Comparison of ENCODE assay signal across 23 cellular contexts in the genomic region with DNA sequence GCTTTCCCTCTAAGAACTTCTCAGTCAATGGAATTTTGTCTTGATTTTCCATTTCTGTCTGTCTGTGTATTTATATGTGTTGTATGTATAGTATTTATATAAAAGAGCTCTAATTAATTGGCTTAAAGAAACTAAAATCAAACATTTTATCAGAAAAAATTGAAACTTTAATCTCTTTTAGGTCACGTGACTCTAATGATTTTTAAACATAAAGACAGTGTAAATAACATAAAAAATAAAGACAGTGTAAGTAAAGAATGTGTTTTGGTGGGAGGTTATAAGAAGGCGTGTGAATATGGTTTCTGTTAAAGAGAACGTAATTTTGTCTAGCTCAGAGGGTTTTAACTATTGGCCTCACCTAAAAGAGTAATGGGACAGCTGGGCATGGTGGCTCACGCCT. TPM values are rescaled to one million over a fixed set of nuclear protein-coding genes. Genes with fewer than 3 reads are reported as not detected.
DNase-seq lines count a peak whose midpoint lies in the region; ATAC-seq and TF ChIP-seq lines count a peak whose summit lies in the region.
"Had no signal": no experiment of that assay in that cellular context is flagged by ENCODE, and none has a peak within 500 bp of the region (broad histone marks: within the 10 kb centered on the region; RNA-seq: fewer than 3 reads in every experiment).

No MANE protein-coding gene starts in this region.

- no peak for TF ChIP-seq POLR2A in ovary (IDR thresholded peaks at IDR 0.05)

- H3K36me3 ChIP-seq in ovary: no peaks in the 10 kb centered on the region
- H3K36me3 ChIP-seq: MG63, neural progenitor cell had no signal

- H3K4me1 ChIP-seq in ovary (ENCODE audit: insufficient read depth): no peaks in the 10 kb centered on the region
- H3K4me1 ChIP-seq: neural progenitor cell had no signal

- intact Hi-C loops in activated CD8-positive, alpha-beta T cell treated with anti-CD3 and anti-CD28 coated beads for 36 hours (cut with micrococcal nuclease): no loop called here
- intact Hi-C loops in ovary (cut with DNase I): no loop called here

- no peaks in the 10 kb centered on the region for H3K27me3 ChIP-seq in ovary

- TF ChIP-seq EP300 in ovary (IDR thresholded peaks at IDR 0.05): no peak

- H3K9me3 Mint-ChIP-seq in stimulated activated naive CD8-positive, alpha-beta T cell treated with anti-CD3 and anti-CD28 coated beads, Interleukin-15, Interleukin-2, amounts not matched to agents 100 ng/mL and 50 ng/mL, for 24 hours: peaks cover 7% of the 10 kb centered on the region
- H3K9me3 Mint-ChIP-seq in activated CD8-positive, alpha-beta T cell treated with anti-CD3 and anti-CD28 coated beads for 36 hours: peaks cover 14% of the 10 kb centered on the region
- no peaks in the 10 kb centered on the region for H3K9me3 Mint-ChIP-seq in effector memory CD8-positive, alpha-beta T cell
- H3K9me3 Mint-ChIP-seq: HFFc6, neural progenitor cell had no signal

- H3K4me3 Mint-ChIP-seq in stimulated activated naive CD8-positive, alpha-beta T cell treated with anti-CD3 and anti-CD28 coated beads, Interleukin-15, Interleukin-2, amounts not matched to agents 100 ng/mL and 50 ng/mL, for 24 hours: peak overlapping the region; percentile 89
- peak overlapping the region; percentile 96 for H3K4me3 Mint-ChIP-seq in activated CD8-positive, alpha-beta T cell treated with anti-CD3 and anti-CD28 coated beads for 36 hours
- peak overlapping the region; percentile 84 to 88 for H3K4me3 Mint-ChIP-seq in effector memory CD8-positive, alpha-beta T cell
- H3K4me3 Mint-ChIP-seq: HFFc6, neural progenitor cell had no signal

- H3K9me3 ChIP-seq in ovary: no peaks in the 10 kb centered on the region
- H3K9me3 ChIP-seq: MG63, mucosa of descending colon had no signal

- peaks cover 66% of the 10 kb centered on the region for H3K4me1 Mint-ChIP-seq in stimulated activated naive CD8-positive, alpha-beta T cell treated with anti-CD3 and anti-CD28 coated beads, Interleukin-15, Interleukin-2, amounts not matched to agents 100 ng/mL and 50 ng/mL, for 24 hours (ENCODE audit: low read depth)
- peaks cover 71% of the 10 kb centered on the region for H3K4me1 Mint-ChIP-seq in activated CD8-positive, alpha-beta T cell treated with anti-CD3 and anti-CD28 coated beads for 36 hours (ENCODE audit: low read depth)
- peaks cover 71 to 79% of the 10 kb centered on the region in 2 donors for H3K4me1 Mint-ChIP-seq in effector memory CD8-positive, alpha-beta T cell (ENCODE audit: low read depth in 2 of 2)
- H3K4me1 Mint-ChIP-seq: neural progenitor cell had no signal

- no peaks in the 10 kb centered on the region for H3K27me3 Mint-ChIP-seq in stimulated activated naive CD8-positive, alpha-beta T cell treated with anti-CD3 and anti-CD28 coated beads, Interleukin-15, Interleukin-2, amounts not matched to agents 100 ng/mL and 50 ng/mL, for 24 hours
- H3K27me3 Mint-ChIP-seq in activated CD8-positive, alpha-beta T cell treated with anti-CD3 and anti-CD28 coated beads for 36 hours: no peaks in the 10 kb centered on the region
- H3K27me3 Mint-ChIP-seq in effector memory CD8-positive, alpha-beta T cell: no peaks in the 10 kb centered on the region

- TF ChIP-seq CTCF in activated CD8-positive, alpha-beta T cell treated with anti-CD3 and anti-CD28 coated beads for 36 hours (IDR thresholded peaks at IDR 0.05): no peak
- no peak for TF ChIP-seq CTCF in ovary (IDR thresholded peaks at IDR 0.05)

- POLR2A ChIA-PET in activated CD8-positive, alpha-beta T cell treated with anti-CD3 and anti-CD28 coated beads for 36 hours (lab: Charles Lee): interaction anchor here (0.5 to 19.8 kb wide), 13 partner anchors 10 to 182 kb away, joined by 3 to 364 read pairs (median 5); partner anchors contain the start of genes CD3E and MPZL3

- peak overlapping the region; percentile 99 for H3K27ac Mint-ChIP-seq in stimulated activated naive CD8-positive, alpha-beta T cell treated with anti-CD3 and anti-CD28 coated beads, Interleukin-15, Interleukin-2, amounts not matched to agents 100 ng/mL and 50 ng/mL, for 24 hours
- peak overlapping the region; percentile 100 for H3K27ac Mint-ChIP-seq in activated CD8-positive, alpha-beta T cell treated with anti-CD3 and anti-CD28 coated beads for 36 hours
- H3K27ac Mint-ChIP-seq in effector memory CD8-positive, alpha-beta T cell: peak overlapping the region; percentile 85 to 94
- H3K27ac Mint-ChIP-seq: HFFc6, neural progenitor cell had no signal

- peaks cover 77% of the 10 kb centered on the region for H3K36me3 Mint-ChIP-seq in stimulated activated naive CD8-positive, alpha-beta T cell treated with anti-CD3 and anti-CD28 coated beads, Interleukin-15, Interleukin-2, amounts not matched to agents 100 ng/mL and 50 ng/mL, for 24 hours (ENCODE audit: low read depth)
- H3K36me3 Mint-ChIP-seq in activated CD8-positive, alpha-beta T cell treated with anti-CD3 and anti-CD28 coated beads for 36 hours (ENCODE audit: low read depth): peaks cover 92% of the 10 kb centered on the region
- peaks cover 23% of the 10 kb centered on the region for H3K36me3 Mint-ChIP-seq in effector memory CD8-positive, alpha-beta T cell (ENCODE audit: insufficient read depth)
- H3K36me3 Mint-ChIP-seq: neural progenitor cell had no signal

- no peak for ATAC-seq in stimulated activated naive CD8-positive, alpha-beta T cell treated with anti-CD3 and anti-CD28 coated beads, Interleukin-15, Interleukin-2, amounts not matched to agents 100 U/mL and 50 U/mL, for 24 hours
- no peak for ATAC-seq in activated CD8-positive, alpha-beta T cell treated with anti-CD3 and anti-CD28 coated beads for 36 hours
- no peak for ATAC-seq in effector memory CD8-positive, alpha-beta T cell (replicated peaks)
- ATAC-seq: left ventricle myocardium superior, mucosa of descending colon, sciatic nerve had no signal

- CTCF ChIA-PET in activated CD8-positive, alpha-beta T cell treated with anti-CD3 and anti-CD28 coated beads for 36 hours (lab: Charles Lee): interaction anchor here (0.6 to 10.2 kb wide), 7 partner anchors 9 to 68 kb away, joined by 3 to 100 read pairs (median 4); no protein-coding TSS in a partner anchor

- no peak overlapping the region for H3K27ac ChIP-seq in ovary
- H3K27ac ChIP-seq: GM23248, neural progenitor cell had no signal

- H3K4me3 ChIP-seq in ovary: no peak overlapping the region
- H3K4me3 ChIP-seq: GM23248, MG63, mucosa of descending colon, neural progenitor cell had no signal

- WGBS in ovary, 3 donors: 44 to 63% (median 48%) methylated on average over 4 of the region's 4 CpGs

- DNase-seq in stimulated activated naive CD8-positive, alpha-beta T cell treated with anti-CD3 and anti-CD28 coated beads, Interleukin-15, Interleukin-2, amounts not matched to agents 100 U/mL and 50 U/mL, for 24 hours: no peak
- no peak for DNase-seq in activated CD8-positive, alpha-beta T cell treated with anti-CD3 and anti-CD28 coated beads for 36 hours
- DNase-seq in effector memory CD8-positive, alpha-beta T cell: no peak
- DNase-seq in ovary (no peak), SKM-1 treated with dmso at 0.1 percent for 144 hours (lab: John Stamatoyannopoulos, UW; ENCODE audit: unreplicated experiment) (no peak), Kasumi-1 (lab: John Stamatoyannopoulos, UW) (no peak)
- DNase-seq: activated CD4-positive, CD25-positive, alpha-beta regulatory T cell; central memory CD4-positive, alpha-beta T cell; GDM1; GM23248; HFFc6; islet precursor cell; left ventricle myocardium superior; MG63; mucosa of descending colon; NCI-H2081; OCI-M1; trophoblast cell had no signal

RNA-seq across cellular contexts. Expression of gene JAML, which starts 2.4 kb away (rescaled TPM):
- 100 to 1,000 TPM; 236 to 251 TPM for total RNA-seq in activated CD8-positive, alpha-beta T cell treated with anti-CD3 and anti-CD28 coated beads for 36 hours
- 1 to 10 TPM in 6 of 7 donors, under 1 TPM in 1; 0.79 to 5.1 (median 1.8) TPM for total RNA-seq in ovary
- 10 to 100 TPM in 1 of 2 donors, 1 to 10 TPM in 1; 2.0 to 18.0 TPM for polyA plus RNA-seq in ovary
- total RNA-seq: GM23248, HFFc6 had no signal
- polyA plus RNA-seq: GM23248 had no signal

RNA-seq across cellular contexts. Expression of gene MPZL3, which starts 29.7 kb away (rescaled TPM):
- 10 to 100 TPM; 51.1 to 51.7 TPM for total RNA-seq in activated CD8-positive, alpha-beta T cell treated with anti-CD3 and anti-CD28 coated beads for 36 hours
- total RNA-seq in ovary: 1 to 10 TPM in 4 of 7 donors, under 1 TPM in 3; 0.25 to 7.0 (median 1.0) TPM
- polyA plus RNA-seq in ovary: 1 to 10 TPM in 1 of 2 donors, under 1 TPM in 1; 0.52 to 1.2 TPM

RNA-seq across cellular contexts. Expression of gene MPZL2, which starts 41.7 kb away (rescaled TPM):
- total RNA-seq in activated CD8-positive, alpha-beta T cell treated with anti-CD3 and anti-CD28 coated beads for 36 hours: 10 to 100 TPM; 26.2 to 31.0 TPM
- total RNA-seq in ovary: 10 to 100 TPM in 4 of 7 donors, 1 to 10 TPM in 3; 4.4 to 42.5 (median 13.2) TPM
- 1 to 10 TPM; 5.7 to 9.6 TPM for polyA plus RNA-seq in ovary
- total RNA-seq: GM23248, HFFc6 had no signal
- polyA plus RNA-seq: GM23248 had no signal

RNA-seq across cellular contexts. Expression of gene SCN2B, which starts 46.0 kb away (rescaled TPM):
- total RNA-seq in activated CD8-positive, alpha-beta T cell treated with anti-CD3 and anti-CD28 coated beads for 36 hours: not detected
- total RNA-seq in ovary: 1 to 10 TPM in 2 of 7 donors, under 1 TPM in 5; 0.11 to 1.3 (median 0.35) TPM
- 1 to 10 TPM in 1 of 2 donors, under 1 TPM in 1; 0.38 to 2.1 TPM for polyA plus RNA-seq in ovary
- total RNA-seq: dermis microvascular lymphatic vessel endothelial cell, endothelial cell of umbilical vein, GM23248, HFFc6 had no signal
- polyA plus RNA-seq: endothelial cell of umbilical vein, GM23248 had no signal

Comparison
In these comparisons a context has a peak if more than half of its experiments do, and no peak if none do; other contexts are left out.
1. RNA of gene JAML, which starts 2.4 kb away (total RNA-seq): 236 to 251 TPM in activated CD8-positive, alpha-beta T cell treated with anti-CD3 and anti-CD28 coated beads for 36 hours; 0.79 to 5.1 TPM in ovary; every median in the first group is over 10 times any median in the second.
2. RNA of gene MPZL3, which starts 29.7 kb away (total RNA-seq): 51.1 to 51.7 TPM in activated CD8-positive, alpha-beta T cell treated with anti-CD3 and anti-CD28 coated beads for 36 hours; 0.25 to 7.0 TPM in ovary; every median in the first group is over 4 times any median in the second.
3. Peak in every context shown above with its lines, with median percentiles within 50 percentile points of each other: H3K27ac Mint-ChIP-seq and H3K4me3 Mint-ChIP-seq.